1 cellular context compared by ENCODE assay signal in the genomic region with DNA sequence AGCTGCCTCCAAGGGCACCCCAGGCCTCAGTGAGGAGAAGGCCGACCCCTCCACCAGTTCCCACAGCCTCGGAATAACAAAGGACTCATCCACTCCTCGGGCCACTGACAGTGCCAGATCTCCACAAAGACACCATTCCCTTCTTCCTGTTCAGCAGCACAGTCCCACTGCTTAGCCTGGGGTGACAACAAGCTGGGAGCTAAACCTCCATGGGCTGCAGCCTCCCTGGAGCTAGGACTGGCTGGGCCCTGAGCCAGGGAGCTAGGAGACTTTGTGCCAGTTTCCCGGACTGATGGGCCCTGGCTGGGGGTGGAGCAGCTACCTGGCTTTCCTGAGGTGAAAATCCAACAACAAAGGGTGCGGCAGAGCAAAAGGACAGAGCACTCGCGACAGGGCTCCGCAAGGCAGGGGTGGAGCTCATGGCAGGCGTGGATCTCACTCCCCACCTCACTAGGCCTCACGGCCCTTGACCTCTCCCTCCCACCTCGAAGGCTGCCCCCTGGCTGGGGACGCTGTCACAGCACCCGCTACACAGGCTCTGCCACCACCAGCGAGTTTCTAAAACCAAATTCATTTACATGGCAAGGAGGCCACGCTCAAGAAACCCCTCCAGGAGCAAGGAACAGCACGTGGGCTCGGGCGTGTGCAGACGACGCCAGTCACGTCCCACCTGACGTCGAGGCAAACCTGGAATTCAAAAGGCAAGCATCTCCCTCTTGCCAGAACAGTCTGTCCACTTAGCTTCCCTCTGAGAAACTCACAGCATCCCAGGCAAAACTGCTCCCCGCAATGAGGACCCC.
TF ChIP-seq lines count a peak whose summit lies in the region.

No MANE protein-coding gene starts in this region.

TF ChIP-seq in GM23338, 12 proteins besides CTCF, POLR2A, EP300 and RAD21:
- TF ChIP-seq, protein P1, sequence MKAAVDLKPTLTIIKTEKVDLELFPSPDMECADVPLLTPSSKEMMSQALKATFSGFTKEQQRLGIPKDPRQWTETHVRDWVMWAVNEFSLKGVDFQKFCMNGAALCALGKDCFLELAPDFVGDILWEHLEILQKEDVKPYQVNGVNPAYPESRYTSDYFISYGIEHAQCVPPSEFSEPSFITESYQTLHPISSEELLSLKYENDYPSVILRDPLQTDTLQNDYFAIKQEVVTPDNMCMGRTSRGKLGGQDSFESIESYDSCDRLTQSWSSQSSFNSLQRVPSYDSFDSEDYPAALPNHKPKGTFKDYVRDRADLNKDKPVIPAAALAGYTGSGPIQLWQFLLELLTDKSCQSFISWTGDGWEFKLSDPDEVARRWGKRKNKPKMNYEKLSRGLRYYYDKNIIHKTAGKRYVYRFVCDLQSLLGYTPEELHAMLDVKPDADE (IDR thresholded peaks at IDR 0.05): no peak
TF ChIP-seq in GM23338: peak in this region for 0.
